ENCODE assay signal across 19 cellular contexts in genomic region chr6:47203968-47204611, GRCh38.
DNase-seq lines count a peak whose midpoint lies in the region; ATAC-seq and FAIRE-seq lines count a peak whose summit lies in the region.
"Had no signal": no experiment of that assay in that cellular context is flagged by ENCODE, and none has a peak within 500 bp of the region (broad histone marks: within the 10 kb centered on the region; RNA-seq: fewer than 3 reads in every experiment).

No MANE protein-coding gene starts in this region.

- POLR2A ChIA-PET in naive thymus-derived CD8-positive, alpha-beta T cell (lab: Charles Lee), result no interaction called here

- H3K9me3 Mint-ChIP-seq in T-helper 1 cell treated with Interleukin-12 subunit alpha and Interleukin-12 subunit beta and Interleukin-4 antibody, amounts not matched to agents 30 μg/mL and 1 μg/mL, for 36 hours, result no peaks in the 10 kb centered on the region
- no peaks in the 10 kb centered on the region for H3K9me3 Mint-ChIP-seq in activated T-helper 1 cell treated with anti-CD3 and anti-CD28 coated beads, Interleukin-12 subunit alpha, Interleukin-12 subunit beta, Interleukin-2, Interleukin-4 antibody, amounts not matched to agents 30 ng/mL and 10 ng/mL and 1 ng/mL, durations not matched to agents 14 hours and 24 hours and 36 hours
- H3K9me3 Mint-ChIP-seq in naive thymus-derived CD8-positive, alpha-beta T cell, result no peaks in the 10 kb centered on the region

- H3K4me3 Mint-ChIP-seq in T-helper 1 cell treated with Interleukin-12 subunit alpha and Interleukin-12 subunit beta and Interleukin-4 antibody, amounts not matched to agents 30 μg/mL and 1 μg/mL, for 36 hours, result no peak overlapping the region
- no peak overlapping the region for H3K4me3 Mint-ChIP-seq in activated T-helper 1 cell treated with anti-CD3 and anti-CD28 coated beads, Interleukin-12 subunit alpha, Interleukin-12 subunit beta, Interleukin-2, Interleukin-4 antibody, amounts not matched to agents 30 ng/mL and 10 ng/mL and 1 ng/mL, durations not matched to agents 14 hours and 24 hours and 36 hours
- peak overlapping the region in 4 of 10 donors; percentile 31 to 63 (median 52) for H3K4me3 Mint-ChIP-seq in naive thymus-derived CD8-positive, alpha-beta T cell

- ATAC-seq in naive thymus-derived CD8-positive, alpha-beta T cell, result no peak
- no peak for ATAC-seq in GM19463 (IDR thresholded peaks at IDR 0.05; ENCODE audit: unreplicated experiment)
- ATAC-seq: right cardiac atrium had no signal

- H3K4me1 Mint-ChIP-seq in T-helper 1 cell treated with Interleukin-12 subunit alpha and Interleukin-12 subunit beta and Interleukin-4 antibody, amounts not matched to agents 30 μg/mL and 1 μg/mL, for 36 hours (ENCODE audit: low read depth), result peaks cover 9% of the 10 kb centered on the region
- H3K4me1 Mint-ChIP-seq in activated T-helper 1 cell treated with anti-CD3 and anti-CD28 coated beads, Interleukin-12 subunit alpha, Interleukin-12 subunit beta, Interleukin-2, Interleukin-4 antibody, amounts not matched to agents 30 ng/mL and 10 ng/mL and 1 ng/mL, durations not matched to agents 14 hours and 24 hours and 36 hours (ENCODE audit: low read depth), result peaks cover 11% of the 10 kb centered on the region
- peaks cover 14 to 29% (median 22%) of the 10 kb centered on the region in 4 donors for H3K4me1 Mint-ChIP-seq in naive thymus-derived CD8-positive, alpha-beta T cell

- FAIRE-seq in GM19239 (lab: Jason Lieb, UNC), result peak; percentile 26

- no peak for DNase-seq in T-helper 1 cell
- no peak for DNase-seq in GM19239 (ENCODE audit: insufficient read length, low spot score)
- DNase-seq in activated T-helper 1 cell treated with anti-CD3 and anti-CD28 coated beads, Interleukin-12 subunit alpha, Interleukin-12 subunit beta, Interleukin-2, Interleukin-4 antibody, amounts not matched to agents 30 ng/mL and 10 ng/mL and 1 ng/mL, durations not matched to agents 14 hours and 24 hours and 36 hours (ENCODE audit: low spot score), result no peak
- DNase-seq in naive thymus-derived CD8-positive, alpha-beta T cell, result no peak
- DNase-seq in hypothalamus (lab: John Stamatoyannopoulos, UW), result no peak
- DNase-seq in NCI-H446 (lab: John Stamatoyannopoulos, UW), result no peak
- DNase-seq: activated CD4-positive, alpha-beta T cell treated with anti-CD3 and anti-CD28 coated beads for 48 hours; activated naive CD4-positive, alpha-beta T cell treated with Interleukin-2 at 50 U/mL for 16 hours; AML-193; heart left ventricle; lower lobe of right lung; NCI-H187 treated with DMSO at 0.1 percent for 48 hours; NK-92 treated with Interleukin-12 subunit alpha and Interleukin-12 subunit beta, amount 100 ng/mL, for 24 hours; occipital lobe; right cardiac atrium; RPMI8226; transverse colon had no signal

- H3K36me3 Mint-ChIP-seq in T-helper 1 cell treated with Interleukin-12 subunit alpha and Interleukin-12 subunit beta and Interleukin-4 antibody, amounts not matched to agents 30 μg/mL and 1 μg/mL, for 36 hours (ENCODE audit: low read depth), result no peaks in the 10 kb centered on the region
- H3K36me3 Mint-ChIP-seq in activated T-helper 1 cell treated with anti-CD3 and anti-CD28 coated beads, Interleukin-12 subunit alpha, Interleukin-12 subunit beta, Interleukin-2, Interleukin-4 antibody, amounts not matched to agents 30 ng/mL and 10 ng/mL and 1 ng/mL, durations not matched to agents 14 hours and 24 hours and 36 hours (ENCODE audit: low read depth), result no peaks in the 10 kb centered on the region
- no peaks in the 10 kb centered on the region for H3K36me3 Mint-ChIP-seq in naive thymus-derived CD8-positive, alpha-beta T cell

- intact Hi-C loops in activated T-helper 1 cell treated with anti-CD3 and anti-CD28 coated beads, Interleukin-12 subunit alpha, Interleukin-12 subunit beta, Interleukin-2, Interleukin-4 antibody, amounts not matched to agents 30 ng/mL and 10 ng/mL and 1 ng/mL, durations not matched to agents 14 hours and 24 hours and 36 hours (cut with micrococcal nuclease), result no loop called here

- H3K27ac Mint-ChIP-seq in T-helper 1 cell treated with Interleukin-12 subunit alpha and Interleukin-12 subunit beta and Interleukin-4 antibody, amounts not matched to agents 30 μg/mL and 1 μg/mL, for 36 hours, result peak overlapping the region; percentile 53
- peak overlapping the region; percentile 16 for H3K27ac Mint-ChIP-seq in activated T-helper 1 cell treated with anti-CD3 and anti-CD28 coated beads, Interleukin-12 subunit alpha, Interleukin-12 subunit beta, Interleukin-2, Interleukin-4 antibody, amounts not matched to agents 30 ng/mL and 10 ng/mL and 1 ng/mL, durations not matched to agents 14 hours and 24 hours and 36 hours
- H3K27ac Mint-ChIP-seq in naive thymus-derived CD8-positive, alpha-beta T cell, result peak overlapping the region; percentile 74 to 98 (median 90)

- H3K27me3 Mint-ChIP-seq in T-helper 1 cell treated with Interleukin-12 subunit alpha and Interleukin-12 subunit beta and Interleukin-4 antibody, amounts not matched to agents 30 μg/mL and 1 μg/mL, for 36 hours (ENCODE audit: low read depth), result peaks cover 5% of the 10 kb centered on the region
- H3K27me3 Mint-ChIP-seq in activated T-helper 1 cell treated with anti-CD3 and anti-CD28 coated beads, Interleukin-12 subunit alpha, Interleukin-12 subunit beta, Interleukin-2, Interleukin-4 antibody, amounts not matched to agents 30 ng/mL and 10 ng/mL and 1 ng/mL, durations not matched to agents 14 hours and 24 hours and 36 hours (ENCODE audit: insufficient read depth), result peaks cover 3% of the 10 kb centered on the region
- no peaks in the 10 kb centered on the region for H3K27me3 Mint-ChIP-seq in naive thymus-derived CD8-positive, alpha-beta T cell

Comparison
In these comparisons a context has a peak if more than half of its experiments do, and no peak if none do; other contexts are left out.
1. H3K27ac Mint-ChIP-seq: peak in every context shown above with its lines; median percentile 90 in naive thymus-derived CD8-positive, alpha-beta T cell; 53 in T-helper 1 cell treated with Interleukin-12 subunit alpha and Interleukin-12 subunit beta and Interleukin-4 antibody, amounts not matched to agents 30 μg/mL and 1 μg/mL, for 36 hours; 16 in activated T-helper 1 cell treated with anti-CD3 and anti-CD28 coated beads, Interleukin-12 subunit alpha, Interleukin-12 subunit beta, Interleukin-2, Interleukin-4 antibody, amounts not matched to agents 30 ng/mL and 10 ng/mL and 1 ng/mL, durations not matched to agents 14 hours and 24 hours and 36 hours.